ENCODE assay signal across 8 cellular contexts in the genomic region with DNA sequence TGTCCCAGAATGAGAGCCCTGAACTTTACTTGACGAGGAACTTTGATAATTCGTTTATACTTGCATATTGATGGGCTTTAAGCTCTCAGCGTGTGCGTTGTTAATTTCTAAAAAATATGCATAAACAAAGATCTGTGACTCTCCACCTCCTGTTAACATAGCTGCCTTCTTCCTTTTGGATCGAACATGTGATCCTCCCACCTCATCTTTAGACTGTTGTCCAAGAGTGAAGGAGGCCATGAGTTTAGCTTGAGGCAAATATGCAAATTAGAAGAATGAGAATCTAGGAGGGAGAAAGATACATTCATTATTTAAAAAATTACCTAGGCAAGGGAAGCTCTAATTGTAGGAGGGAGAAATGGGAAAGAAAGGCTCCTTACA. TPM values are rescaled to one million over a fixed set of nuclear protein-coding genes. Genes with fewer than 3 reads are reported as not detected.
DNase-seq lines count a peak whose midpoint lies in the region; ATAC-seq, FAIRE-seq and TF ChIP-seq lines count a peak whose summit lies in the region.

No MANE protein-coding gene starts in this region.

- peaks cover 8% of the 10 kb centered on the region for H3K79me2 ChIP-seq in HepG2 (ENCODE audit: insufficient read depth, low read length)

- H4K20me1 ChIP-seq in HepG2 (ENCODE audit: insufficient read depth, low read length), result no peaks in the 10 kb centered on the region

- no peak; the same call in 2 of the 3 replicates for ATAC-seq in HepG2
- no peak for ATAC-seq in upper lobe of right lung
- no peak for ATAC-seq in HG02852 (IDR thresholded peaks at IDR 0.05; ENCODE audit: unreplicated experiment)

- POLR2A ChIA-PET in AG04449 (lab: Yijun Ruan, JAX), result interaction anchor here (0.9 to 1.9 kb wide), 8 partner anchors 9 to 202 kb away, joined by 3 to 6 read pairs (median 4); a partner anchor contains a TSS
- POLR2A ChIA-PET in HepG2 (lab: Yijun Ruan, JAX), result interaction anchor here (1.2 to 1.5 kb wide), 5 partner anchors 13 to 187 kb away, joined by 3 to 6 read pairs (median 4); a partner anchor contains a TSS

- intact Hi-C loops in HepG2 (cut with micrococcal nuclease; ENCODE audit: unreplicated experiment), result loop anchor here (10.0 kb wide), 1 partner anchor 1950 kb away; no protein-coding TSS in a partner anchor
- intact Hi-C loops in upper lobe of right lung (cut with DNase I), result no loop called here

- no peak for TF ChIP-seq POLR2A in HepG2 (IDR thresholded peaks at IDR 0.05; ENCODE audit: insufficient read depth in 1 of 2, low read depth in 2 of 2, low read length in 2 of 2)

- no peak for FAIRE-seq in HepG2 (lab: Jason Lieb, UNC)

- H3K36me3 ChIP-seq in HepG2 (replicated peaks in 1 of 2; ENCODE audit: control insufficient read depth in 1 of 2, insufficient read depth in 2 of 2, low read length in 2 of 2) (no peaks in the 10 kb centered on the region), upper lobe of right lung (no peaks in the 10 kb centered on the region)

- peak overlapping the region; percentile 92 for H3K4me2 ChIP-seq in HepG2 (ENCODE audit: low read depth, low read length)

- under 1% methylated on average over 5 of the region's 5 CpGs for WGBS in HepG2 (ENCODE audit: low lambda C conversion rate)

- TF ChIP-seq CTCF in AG04449 (IDR thresholded peaks at IDR 0.05; ENCODE audit: insufficient read depth, low read length, missing control alignments) (no peak), HFF-Myc (IDR thresholded peaks at IDR 0.05; ENCODE audit: low read depth, low read length, missing control alignments) (no peak), astrocyte of the spinal cord (IDR thresholded peaks at IDR 0.05; ENCODE audit: low read depth, low read length) (no peak), HepG2 (CRISPR knock-in tag; IDR thresholded peaks at IDR 0.05) (no peak), upper lobe of right lung (IDR thresholded peaks at IDR 0.05) (no peak)

- H3K27ac ChIP-seq in HepG2 (ENCODE audit: extremely low read length, insufficient read depth, low read length) (peak overlapping the region; percentile 82), upper lobe of right lung (peak overlapping the region; percentile 95)

- H3K27me3 ChIP-seq in HepG2 (ENCODE audit: control insufficient read depth in 1 of 2, insufficient read depth in 2 of 2, low read length in 2 of 2) (no peaks in the 10 kb centered on the region), upper lobe of right lung (no peaks in the 10 kb centered on the region)

- H3K9ac ChIP-seq in HepG2 (ENCODE audit: insufficient read depth, low read depth, low read length), result peak overlapping the region; percentile 81

- no TSS peak for BruUV-seq in HepG2 (replicated peaks; lab: Mats Ljungman, UMichigan)

- peak overlapping the region; percentile 16 for H2AFZ ChIP-seq in HepG2 (ENCODE audit: low read length)

- CTCF ChIA-PET in AG04449 (lab: Yijun Ruan, JAX), result interaction anchor here (0.9 to 2.1 kb wide), 6 partner anchors 9 to 187 kb away, joined by 3 to 8 read pairs (median 4); a partner anchor contains a TSS
- CTCF ChIA-PET in HepG2 (lab: Yijun Ruan, JAX; ENCODE audit: low intra/inter-chr PET ratio, low total read pairs), result no interaction called here

- H3K9me3 ChIP-seq in HepG2 (ENCODE audit: low read length) (no peaks in the 10 kb centered on the region), upper lobe of right lung (no peaks in the 10 kb centered on the region)

- TF ChIP-seq EP300 in HepG2 (IDR thresholded peaks at IDR 0.05; ENCODE audit: low read depth in 2 of 2, low read length in 2 of 2), result no peak
- TF ChIP-seq EP300 in HepG2 (CRISPR knock-in tag; IDR thresholded peaks at IDR 0.05; ENCODE audit: borderline replicate concordance), result no peak

- in situ Hi-C loops in astrocyte of the spinal cord (cut with HindIII; ENCODE audit: low sequenced_read_pairs) (no loop called here), HepG2 (cut with HindIII; ENCODE audit: extremely low pct_ligation_motif_present, low pct_unique_long_range_greater_than_20kb) (no loop called here)

- H3K4me1 ChIP-seq in HepG2 (ENCODE audit: insufficient read depth, low read length) (peaks cover 43% of the 10 kb centered on the region), upper lobe of right lung (peaks cover 6% of the 10 kb centered on the region)

- H3K4me3 ChIP-seq in AG04449 (ENCODE audit: low read depth, low read length) (peak overlapping the region; percentile 85), HFF-Myc (replicated peaks; ENCODE audit: low read depth, low read length) (peak overlapping the region; percentile 72), astrocyte of the spinal cord (ENCODE audit: low read depth, low read length) (peak overlapping the region; percentile 72), HepG2 (replicated peaks in 1 of 3; ENCODE audit: insufficient read depth in 1 of 3, low read depth in 2 of 3, low read length in 3 of 3) (peak overlapping the region; percentile 78 to 89 (median 88)), upper lobe of right lung (peak overlapping the region; percentile 86)

- DNase-seq in AG04449 (ENCODE audit: low read depth, low spot score), result no peak
- no peak for DNase-seq in HFF-Myc (ENCODE audit: extremely low read depth, low read depth)
- peak; percentile 31 for DNase-seq in astrocyte of the spinal cord (ENCODE audit: low read depth, low spot score)
- no peak for DNase-seq in HepG2 (ENCODE audit: low spot score)
- DNase-seq in upper lobe of right lung, result no peak
- no peak for DNase-seq in NCI-H446 treated with DMSO at 0.1 percent for 48 hours (lab: John Stamatoyannopoulos, UW)
- no peak for DNase-seq in nucleus accumbens (lab: John Stamatoyannopoulos, UW)

- TF ChIP-seq RAD21 in HepG2 (CRISPR knock-in tag; IDR thresholded peaks at IDR 0.05), result no peak

RNA-seq across cellular contexts. Expression of a gene that starts 0.6 kb away (rescaled TPM):
- total RNA-seq in HepG2 (2016; rRNA removed; fragmentation: Illumina TruSeq; extraction: Trizol) (13.8 and 19.5 TPM in 2 replicates), upper lobe of right lung (11.5 TPM)
- total RNA-seq in HepG2 (2016; cell fraction: cytosol; rRNA removed; fragmentation: Illumina TruSeq; extraction: Trizol; ENCODE audit: low read depth), result 4.7 and 5.9 TPM in 2 replicates
- 15.2 and 20.3 TPM in 2 replicates for total RNA-seq in HepG2 (2016; cell fraction: insoluble cytoplasmic fraction; rRNA removed; fragmentation: Illumina TruSeq; extraction: Trizol)
- total RNA-seq in HepG2 (2016; cell fraction: membrane; rRNA removed; fragmentation: Illumina TruSeq; extraction: Trizol), result 6.1 and 7.5 TPM in 2 replicates
- 8.4 and 14.7 TPM in 2 replicates for total RNA-seq in HepG2 (2016; cell fraction: nucleus; rRNA removed; fragmentation: Illumina TruSeq; extraction: Trizol)
- polyA plus RNA-seq in HepG2 (2011; rRNA removed), result 15.0 and 15.2 TPM in 2 replicates
- 9.4 and 10.7 TPM in 2 replicates for polyA plus RNA-seq in HepG2 (2011; cell fraction: cytosol; rRNA removed)
- 12.5 and 15.5 TPM in 2 replicates for polyA plus RNA-seq in HepG2 (2011; cell fraction: nucleus; rRNA removed)
- polyA plus RNA-seq in HepG2 (2012), result 7.1 and 9.5 TPM in 2 replicates
- 0.93 and 1.3 TPM in 2 replicates for polyA plus RNA-seq in HepG2 (2016; cell fraction: cytosol; fragmentation: Illumina TruSeq; extraction: Trizol; ENCODE audit: low read depth)
- polyA plus RNA-seq in HepG2 (2016; cell fraction: insoluble cytoplasmic fraction; fragmentation: Illumina TruSeq; extraction: Trizol; ENCODE audit: low read depth), result 18.7 and 20.3 TPM in 2 replicates
- 2.8 and 3.7 TPM in 2 replicates for polyA plus RNA-seq in HepG2 (2016; cell fraction: membrane; fragmentation: Illumina TruSeq; extraction: Trizol; ENCODE audit: low read depth)
- 14.3 and 14.7 TPM in 2 replicates for polyA plus RNA-seq in HepG2 (2016; cell fraction: nucleus; fragmentation: Illumina TruSeq; extraction: Trizol; ENCODE audit: insufficient read depth, low read depth)
- polyA minus RNA-seq in HepG2 (2011; rRNA and poly(A)+ RNA removed; ENCODE audit: low replicate concordance), result 8.8 and 14.1 TPM in 2 replicates
- 11.0 and 11.3 TPM in 2 replicates for polyA minus RNA-seq in HepG2 (2011; cell fraction: cytosol; rRNA and poly(A)+ RNA removed)
- 11.1 and 12.2 TPM in 2 replicates for polyA minus RNA-seq in HepG2 (2011; cell fraction: nucleus; rRNA and poly(A)+ RNA removed)

RNA-seq across cellular contexts. Expression of a gene that starts 32.3 kb away (rescaled TPM):
- total RNA-seq in HepG2 (2016; rRNA removed; fragmentation: Illumina TruSeq; extraction: Trizol) (0.11 and 0.13 TPM in 2 replicates), upper lobe of right lung (2.3 TPM)
- total RNA-seq in HepG2 (2016; cell fraction: cytosol; rRNA removed; fragmentation: Illumina TruSeq; extraction: Trizol; ENCODE audit: low read depth), result 0.09 and 0.10 TPM in 2 replicates
- 0.10 and 0.11 TPM in 2 replicates for total RNA-seq in HepG2 (2016; cell fraction: insoluble cytoplasmic fraction; rRNA removed; fragmentation: Illumina TruSeq; extraction: Trizol)
- 0.03 and 0.12 TPM in 2 replicates for total RNA-seq in HepG2 (2016; cell fraction: membrane; rRNA removed; fragmentation: Illumina TruSeq; extraction: Trizol)
- 0.16 and 0.60 TPM in 2 replicates for total RNA-seq in HepG2 (2016; cell fraction: nucleus; rRNA removed; fragmentation: Illumina TruSeq; extraction: Trizol)
- polyA plus RNA-seq in HepG2 (2011; rRNA removed), result not detected in 2 replicates
- not detected in 2 replicates for polyA plus RNA-seq in HepG2 (2011; cell fraction: cytosol; rRNA removed)
- polyA plus RNA-seq in HepG2 (2011; cell fraction: nucleus; rRNA removed), result 0.07 TPM in 1 of 2 replicates, not detected in the other
- polyA plus RNA-seq in HepG2 (2012), result 0.05 TPM in 1 of 2 replicates, not detected in the other
- polyA plus RNA-seq in HepG2 (2016; cell fraction: cytosol; fragmentation: Illumina TruSeq; extraction: Trizol; ENCODE audit: low read depth), result not detected in 2 replicates
- polyA plus RNA-seq in HepG2 (2016; cell fraction: insoluble cytoplasmic fraction; fragmentation: Illumina TruSeq; extraction: Trizol; ENCODE audit: low read depth), result 0.08 TPM in 1 of 2 replicates, not detected in the other
- polyA plus RNA-seq in HepG2 (2016; cell fraction: membrane; fragmentation: Illumina TruSeq; extraction: Trizol; ENCODE audit: low read depth), result not detected in 2 replicates
- polyA plus RNA-seq in HepG2 (2016; cell fraction: nucleus; fragmentation: Illumina TruSeq; extraction: Trizol; ENCODE audit: insufficient read depth, low read depth), result 0.04 and 0.12 TPM in 2 replicates
- polyA minus RNA-seq in HepG2 (2011; rRNA and poly(A)+ RNA removed; ENCODE audit: low replicate concordance), result 10.8 TPM in 1 of 2 replicates, not detected in the other
- not detected in 2 replicates for polyA minus RNA-seq in HepG2 (2011; cell fraction: cytosol; rRNA and poly(A)+ RNA removed)
- 0.13 TPM in 1 of 2 replicates, not detected in the other for polyA minus RNA-seq in HepG2 (2011; cell fraction: nucleus; rRNA and poly(A)+ RNA removed)
